ENCODE assay signal across 25 cellular contexts in the genomic region with DNA sequence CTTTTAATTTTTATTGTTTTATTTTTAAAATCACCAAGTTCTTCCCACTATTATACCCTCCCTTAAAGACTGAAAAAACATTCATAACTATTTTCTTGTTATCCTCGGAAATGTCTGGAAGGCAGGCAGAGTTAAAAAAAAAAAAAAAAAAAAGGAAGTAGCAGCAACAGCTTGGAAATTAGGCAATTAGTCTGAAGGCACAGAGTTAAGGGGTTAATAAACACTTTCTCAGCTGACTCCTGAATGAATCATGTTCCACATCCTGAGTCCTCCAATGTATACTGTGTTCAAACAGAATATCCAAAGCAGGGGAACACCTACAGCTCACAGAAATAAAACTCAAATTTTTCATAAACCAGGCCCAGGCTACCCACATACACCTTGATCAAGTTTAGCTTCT. TPM values are rescaled to one million over a fixed set of nuclear protein-coding genes. Genes with fewer than 3 reads are reported as not detected.
A peak's percentile ranks its signal among the peaks of the same experiment; 100 is the strongest.
DNase-seq lines count a peak whose midpoint lies in the region; ATAC-seq, FAIRE-seq and TF ChIP-seq lines count a peak whose summit lies in the region.
"Had no signal": no experiment of that assay in that cellular context is flagged by ENCODE, and none has a peak within 500 bp of the region (broad histone marks: within the 10 kb centered on the region; RNA-seq: fewer than 3 reads in every experiment).

No MANE protein-coding gene starts in this region.

- no peak for FAIRE-seq in bronchial epithelial cell (lab: Jason Lieb, UNC)

- TF ChIP-seq CTCF in HL-60 (IDR thresholded peaks at IDR 0.05; ENCODE audit: insufficient read depth, low read length) (no peak), NB4 (IDR thresholded peaks at IDR 0.05; ENCODE audit: low read depth, low read length) (no peak), bronchial epithelial cell (IDR thresholded peaks at IDR 0.05; ENCODE audit: insufficient read depth, low read length, severe bottlenecking) (no peak), SK-N-SH (IDR thresholded peaks at IDR 0.05) (no peak)

- TF ChIP-seq EP300 in SK-N-SH (IDR thresholded peaks at IDR 0.05; ENCODE audit: borderline replicate concordance in 1 of 2, low read depth in 1 of 2, low read length in 1 of 2), result no peak

- H3K9me2 ChIP-seq in SK-N-SH, result no peaks in the 10 kb centered on the region

- H3K4me1 ChIP-seq in mesenchymal stem cell (ENCODE audit: control insufficient read depth, insufficient read depth, low read depth, low read length) (peaks cover 11% of the 10 kb centered on the region), SK-N-SH (ENCODE audit: control insufficient read depth in 1 of 2, insufficient read depth in 2 of 2, low read depth in 1 of 2, low read length in 1 of 2) (peaks cover 4 to 6% of the 10 kb centered on the region in 2 experiments; a peak in 3 of 4 replicates)

- no peaks in the 10 kb centered on the region for H4K20me1 ChIP-seq in SK-N-SH (ENCODE audit: insufficient read depth)

- no peak overlapping the region for H2AK5ac ChIP-seq in mesenchymal stem cell (ENCODE audit: low read length, severe bottlenecking)

- no peak for ATAC-seq in HG02938 (IDR thresholded peaks at IDR 0.05; ENCODE audit: unreplicated experiment)
- ATAC-seq: activated CD4-positive, CD25-positive, alpha-beta regulatory T cell treated with anti-CD3 and anti-CD28 coated beads, Interleukin-2, amount 50 U/mL, for 24 hours; activated T-cell treated with anti-CD3 and anti-CD28 coated beads, Interleukin-2, amount 50 U/mL, for 4 hours; stimulated activated naive CD8-positive, alpha-beta T cell treated with anti-CD3 and anti-CD28 coated beads, Interleukin-15, amount 100 ng/mL, for 72 hours had no signal

- H2BK5ac ChIP-seq in mesenchymal stem cell (ENCODE audit: low read depth, low read length, poor library complexity, severe bottlenecking), result no peak overlapping the region

- H3K4me2 ChIP-seq in mesenchymal stem cell (ENCODE audit: low read length, poor library complexity, severe bottlenecking) (no peak overlapping the region), SK-N-SH (no peak overlapping the region)
- H3K4me2 ChIP-seq: PC-9 had no signal

- no peak overlapping the region for H3K14ac ChIP-seq in mesenchymal stem cell (ENCODE audit: low read length in 2 of 2)

- H3K36me3 ChIP-seq in bronchial epithelial cell (ENCODE audit: control insufficient read depth, insufficient read depth, low read length) (no peaks in the 10 kb centered on the region), mesenchymal stem cell (ENCODE audit: control insufficient read depth in 1 of 2, insufficient read depth in 2 of 2, low read depth in 1 of 2, low read length in 2 of 2) (peaks cover 8 to 42% of the 10 kb centered on the region in 2 experiments), SK-N-SH (replicated peaks in 1 of 2; ENCODE audit: control insufficient read depth in 1 of 2, insufficient read depth in 2 of 2, low read length in 1 of 2) (peaks cover 3 to 6% of the 10 kb centered on the region in 2 experiments)

- H3K79me2 ChIP-seq in SK-N-SH (ENCODE audit: insufficient read depth), result peaks cover 54% of the 10 kb centered on the region

- H3K9me3 ChIP-seq in mesenchymal stem cell (ENCODE audit: control insufficient read depth, low read length), result no peaks in the 10 kb centered on the region
- no peaks in the 10 kb centered on the region for H3K9me3 ChIP-seq in SK-N-SH
- H3K9me3 ChIP-seq: ascending aorta, upper lobe of left lung had no signal

- H4K8ac ChIP-seq in mesenchymal stem cell (ENCODE audit: low read length), result no peak overlapping the region

- CTCF ChIA-PET in SK-N-SH (lab: Yijun Ruan, JAX), result interaction anchor here (0.8 kb wide), 1 partner anchor 11 kb away, joined by 3 read pairs; no protein-coding TSS in a partner anchor

- H3K27ac ChIP-seq in HL-60 (replicated peaks) (peak overlapping the region; percentile 68), mesenchymal stem cell (ENCODE audit: low read length, poor library complexity, severe bottlenecking) (no peak overlapping the region), SK-N-SH (ENCODE audit: low read depth in 2 of 2, low read length in 1 of 2) (no peak overlapping the region)
- H3K27ac ChIP-seq: ascending aorta, PC-9 had no signal

- POLR2A ChIA-PET in SK-N-SH (lab: Yijun Ruan, JAX), result no interaction called here

- no peak overlapping the region for H2BK15ac ChIP-seq in mesenchymal stem cell (ENCODE audit: low read depth, poor library complexity, severe bottlenecking)

- no peaks in the 10 kb centered on the region for H3F3A ChIP-seq in SK-N-SH (replicated peaks; ENCODE audit: insufficient read depth)

- 100% methylated on average over 1 of the region's 1 CpG for WGBS in mesenchymal stem cell
- WGBS in SK-N-SH (ENCODE audit: low lambda C conversion rate), result 94% methylated on average over 1 of the region's 1 CpG

- H3K27me3 ChIP-seq in HL-60 (ENCODE audit: insufficient read depth, poor library complexity, severe bottlenecking) (no peaks in the 10 kb centered on the region), bronchial epithelial cell (ENCODE audit: control insufficient read depth, insufficient read depth, low read length) (no peaks in the 10 kb centered on the region), mesenchymal stem cell (ENCODE audit: control insufficient read depth in 1 of 2, insufficient read depth in 1 of 2, low read length in 2 of 2) (no peaks in the 10 kb centered on the region), SK-N-SH (ENCODE audit: insufficient read depth) (no peaks in the 10 kb centered on the region)
- H3K27me3 ChIP-seq: ascending aorta, upper lobe of left lung had no signal

- H3K4me3 ChIP-seq in HL-60 (replicated peaks; ENCODE audit: insufficient read depth, low read length) (no peak overlapping the region), NB4 (ENCODE audit: low read depth, low read length) (no peak overlapping the region), bronchial epithelial cell (ENCODE audit: low read depth, low read length) (no peak overlapping the region), mesenchymal stem cell (ENCODE audit: insufficient read depth in 1 of 2, low read depth in 1 of 2, low read length in 2 of 2) (no peak overlapping the region), SK-N-SH (ENCODE audit: low read depth in 2 of 2, low read length in 1 of 2) (no peak overlapping the region)
- H3K4me3 ChIP-seq: ascending aorta, PC-9, upper lobe of left lung had no signal

- H3K4ac ChIP-seq in mesenchymal stem cell (ENCODE audit: low read depth in 1 of 2, low read length in 2 of 2), result no peak overlapping the region

- H2BK120ac ChIP-seq in mesenchymal stem cell (ENCODE audit: low read depth, low read length), result no peak overlapping the region

- H3K23ac ChIP-seq in mesenchymal stem cell (ENCODE audit: low read length in 2 of 2), result no peak overlapping the region

- no peak overlapping the region for H2BK12ac ChIP-seq in mesenchymal stem cell (ENCODE audit: low read length in 2 of 2)

- TF ChIP-seq RAD21 in SK-N-SH (IDR thresholded peaks at IDR 0.05; ENCODE audit: low read length), result no peak

- H2AFZ ChIP-seq in mesenchymal stem cell (ENCODE audit: low read depth, low read length) (no peak overlapping the region), SK-N-SH (ENCODE audit: low read depth) (no peak overlapping the region)
- H2AFZ ChIP-seq: PC-9 had no signal

- H3K79me1 ChIP-seq in mesenchymal stem cell (replicated peaks; ENCODE audit: low read length, poor library complexity, severe bottlenecking), result peaks cover 37% of the 10 kb centered on the region

- H3K18ac ChIP-seq in mesenchymal stem cell (ENCODE audit: low read depth in 1 of 2, low read length in 2 of 2), result no peak overlapping the region

- no peak overlapping the region for H4K91ac ChIP-seq in mesenchymal stem cell (ENCODE audit: low read length)

- no peak for TF ChIP-seq POLR2A in NB4 (IDR thresholded peaks at IDR 0.05; ENCODE audit: extremely low read depth, insufficient read length)

- peak; percentile 39 to 87 for DNase-seq in HL-60 (ENCODE audit: low read depth in 1 of 2, low spot score in 1 of 2)
- peak; percentile 82 for DNase-seq in NB4 (ENCODE audit: low read depth)
- peak; percentile 86 for DNase-seq in bronchial epithelial cell (ENCODE audit: low read depth)
- DNase-seq in mesenchymal stem cell, result peak; percentile 28
- no peak for DNase-seq in SK-N-SH
- no peak for DNase-seq in NCI-H1105 treated with DMSO at 0.1 percent for 48 hours (lab: John Stamatoyannopoulos, UW)
- DNase-seq in hepatic stellate cell (ENCODE audit: low spot score), result no peak
- DNase-seq: activated naive CD4-positive, alpha-beta T cell treated with anti-CD3 and anti-CD28 coated beads, Interleukin-2, amount 10 ng/mL, durations not matched to agents 7 days and 5 days; activated T-cell treated with anti-CD3 and anti-CD28 coated beads, Interleukin-2, amount 50 U/mL, for 4 hours; cerebellar nuclear complex; DND-41; effector CD8-positive, alpha-beta T cell; H7; NCI-H1694; NCI-H748 treated with DMSO at 0.1 percent for 48 hours; PC-9; stimulated activated CD4-positive, alpha-beta T cell treated with anti-CD3 and anti-CD28 coated beads, Interleukin-4, amount 100 ng/mL, for 24 hours; stimulated activated naive CD8-positive, alpha-beta T cell treated with anti-CD3 and anti-CD28 coated beads, Interleukin-15, amount 100 ng/mL, for 72 hours; upper lobe of left lung had no signal

- H3K9ac ChIP-seq in mesenchymal stem cell (ENCODE audit: low read length) (no peak overlapping the region), SK-N-SH (no peak overlapping the region)

RNA-seq across cellular contexts. Expression of a gene that starts 5.8 kb away (rescaled TPM):
- 32.3 and 48.7 TPM in 2 replicates for total RNA-seq in bronchial epithelial cell
- polyA plus RNA-seq in mesenchymal stem cell (2013, experiment 1 of 2), result 214 TPM
- 227 TPM for polyA plus RNA-seq in mesenchymal stem cell (2013, experiment 2 of 2)
- 251 and 344 TPM in 2 replicates for polyA plus RNA-seq in SK-N-SH (2012; rRNA removed)
- polyA plus RNA-seq in SK-N-SH (2012; cell fraction: cytosol; rRNA removed), result 185 and 211 TPM in 2 replicates
- 320 and 397 TPM in 2 replicates for polyA plus RNA-seq in SK-N-SH (2012; cell fraction: nucleus; rRNA removed)

RNA-seq across cellular contexts. Expression of a gene that starts 28.1 kb away (rescaled TPM):
- total RNA-seq in bronchial epithelial cell, result not detected in 2 replicates
- not detected for polyA plus RNA-seq in mesenchymal stem cell (2013, experiment 1 of 2)
- polyA plus RNA-seq in mesenchymal stem cell (2013, experiment 2 of 2), result not detected
- polyA plus RNA-seq in SK-N-SH (2012; rRNA removed), result not detected in 2 replicates
- polyA plus RNA-seq in SK-N-SH (2012; cell fraction: cytosol; rRNA removed), result not detected in 2 replicates
- not detected in 2 replicates for polyA plus RNA-seq in SK-N-SH (2012; cell fraction: nucleus; rRNA removed)
- total RNA-seq: activated T-cell treated with anti-CD3 and anti-CD28 coated beads, Interleukin-2, amount 50 U/mL, for 4 hours; ascending aorta; fibroblast of lung; glomerular endothelial cell; H7; mucosa of gallbladder; PC-9; upper lobe of left lung had no signal
- polyA plus RNA-seq: fibroblast of lung had no signal

RNA-seq across cellular contexts. Expression of a gene that starts 50.0 kb away (rescaled TPM):
- under 0.01 TPM in 1 of 2 replicates, not detected in the other for total RNA-seq in bronchial epithelial cell
- polyA plus RNA-seq in mesenchymal stem cell (2013, experiment 1 of 2), result 0.25 TPM
- 0.41 TPM for polyA plus RNA-seq in mesenchymal stem cell (2013, experiment 2 of 2)
- 0.20 and 0.29 TPM in 2 replicates for polyA plus RNA-seq in SK-N-SH (2012; rRNA removed)
- polyA plus RNA-seq in SK-N-SH (2012; cell fraction: cytosol; rRNA removed), result 0.12 and 0.14 TPM in 2 replicates
- polyA plus RNA-seq in SK-N-SH (2012; cell fraction: nucleus; rRNA removed), result 2.3 and 3.0 TPM in 2 replicates
- total RNA-seq: ascending aorta, PC-9 had no signal

Comparison
In these comparisons a context has a peak if more than half of its experiments do, and no peak if none do; other contexts are left out.
1. DNase-seq: peak in HL-60 (2 of 2), NB4 (single experiment), bronchial epithelial cell (single experiment) and mesenchymal stem cell (single experiment); none in SK-N-SH (single experiment), NCI-H1105 treated with DMSO at 0.1 percent for 48 hours (single experiment) and hepatic stellate cell (single experiment).